ENCODE assay signal across 8 cellular contexts in the genomic region with DNA sequence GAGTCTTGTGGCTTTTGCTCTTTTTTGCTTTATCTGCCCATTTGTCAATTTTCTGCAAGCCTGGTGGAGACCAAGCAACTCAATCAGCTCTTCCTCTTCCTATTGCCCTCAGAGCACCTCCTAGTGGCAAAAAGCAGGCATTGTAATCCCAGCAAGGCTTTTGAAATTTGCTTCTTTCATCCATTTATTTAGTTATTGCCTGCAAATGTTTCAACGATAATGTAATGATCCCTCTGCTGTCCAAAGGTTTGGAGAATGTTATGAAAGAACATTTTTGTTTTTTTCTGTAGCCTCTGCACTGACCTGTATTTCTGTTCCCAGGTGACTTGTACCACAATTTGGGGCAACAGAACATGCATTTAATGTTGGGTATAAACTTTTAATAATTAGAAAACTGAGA.
DNase-seq lines count a peak whose midpoint lies in the region; ATAC-seq and TF ChIP-seq lines count a peak whose summit lies in the region.

No MANE protein-coding gene starts in this region.

- H3K27me3 ChIP-seq in parathyroid adenoma (ENCODE audit: control insufficient read depth, insufficient read depth, low read length) = no peaks in the 10 kb centered on the region

- H3K4me2 ChIP-seq in parathyroid adenoma (ENCODE audit: low read length) = no peak overlapping the region

- H3K4me1 ChIP-seq in parathyroid adenoma = no peaks in the 10 kb centered on the region

- no peaks in the 10 kb centered on the region for H3K9me3 ChIP-seq in parathyroid adenoma (ENCODE audit: control insufficient read depth, low read length)

- no peaks in the 10 kb centered on the region for H3K36me3 Mint-ChIP-seq in activated T-helper 2 cell treated with anti-CD3 and anti-CD28 coated beads, Interferon-gamma antibody, Interleukin-2, Interleukin-4, amounts not matched to agents 10 μg/mL and 5 μg/mL and 100 μg/mL, durations not matched to agents 14 hours and 24 hours and 36 hours (ENCODE audit: low read depth)

- H3K9me3 Mint-ChIP-seq in activated T-helper 2 cell treated with anti-CD3 and anti-CD28 coated beads, Interferon-gamma antibody, Interleukin-2, Interleukin-4, amounts not matched to agents 10 μg/mL and 5 μg/mL and 100 μg/mL, durations not matched to agents 14 hours and 24 hours and 36 hours = no peaks in the 10 kb centered on the region

- H3K4me3 Mint-ChIP-seq in activated T-helper 2 cell treated with anti-CD3 and anti-CD28 coated beads, Interferon-gamma antibody, Interleukin-2, Interleukin-4, amounts not matched to agents 10 μg/mL and 5 μg/mL and 100 μg/mL, durations not matched to agents 14 hours and 24 hours and 36 hours (ENCODE audit: low read depth) = no peak overlapping the region

- DNase-seq in NCI-H345 (lab: John Stamatoyannopoulos, UW) (peak; percentile 5), NCI-H345 treated with DMSO at 0.1 percent for 48 hours (lab: John Stamatoyannopoulos, UW; ENCODE audit: unreplicated experiment) (no peak), NCI-H524 treated with DMSO at 0.1 percent for 48 hours (lab: John Stamatoyannopoulos, UW) (peak; percentile 8), choroid plexus epithelial cell (ENCODE audit: low read depth) (peak; percentile 71), putamen (ENCODE audit: low spot score) (no peak)
- DNase-seq in activated T-helper 2 cell treated with anti-CD3 and anti-CD28 coated beads, Interferon-gamma antibody, Interleukin-2, Interleukin-4, amounts not matched to agents 10 μg/mL and 5 μg/mL and 100 μg/mL, durations not matched to agents 14 hours and 24 hours and 36 hours (ENCODE audit: low spot score) = no peak

- H3K36me3 ChIP-seq in parathyroid adenoma (ENCODE audit: control insufficient read depth, insufficient read depth, low read length) = no peaks in the 10 kb centered on the region

- no peak overlapping the region for H2AFZ ChIP-seq in parathyroid adenoma

- H3K4me3 ChIP-seq in choroid plexus epithelial cell (ENCODE audit: low read depth, low read length) (no peak overlapping the region), parathyroid adenoma (ENCODE audit: low read depth, low read length) (no peak overlapping the region)

- intact Hi-C loops in activated T-helper 2 cell treated with anti-CD3 and anti-CD28 coated beads, Interferon-gamma antibody, Interleukin-2, Interleukin-4, amounts not matched to agents 10 μg/mL and 5 μg/mL and 100 μg/mL, durations not matched to agents 14 hours and 24 hours and 36 hours (cut with micrococcal nuclease) = loop anchor here (1.0 kb wide), 1 partner anchor 254 kb away; no protein-coding TSS in a partner anchor

- ATAC-seq in GM21381 (IDR thresholded peaks at IDR 0.05; ENCODE audit: unreplicated experiment) = peak; percentile 51

- TF ChIP-seq CTCF in choroid plexus epithelial cell (conservative IDR thresholded peaks at IDR 0.05; ENCODE audit: low read depth, low read length) (peak; percentile 85), parathyroid adenoma (IDR thresholded peaks at IDR 0.05) (peak; percentile 41)

- H3K27ac ChIP-seq in parathyroid adenoma = no peak overlapping the region

- no peaks in the 10 kb centered on the region for H3K79me2 ChIP-seq in parathyroid adenoma

- no peak overlapping the region for H3K9ac ChIP-seq in parathyroid adenoma

- no peak overlapping the region for H3K27ac Mint-ChIP-seq in activated T-helper 2 cell treated with anti-CD3 and anti-CD28 coated beads, Interferon-gamma antibody, Interleukin-2, Interleukin-4, amounts not matched to agents 10 μg/mL and 5 μg/mL and 100 μg/mL, durations not matched to agents 14 hours and 24 hours and 36 hours

- H3K27me3 Mint-ChIP-seq in activated T-helper 2 cell treated with anti-CD3 and anti-CD28 coated beads, Interferon-gamma antibody, Interleukin-2, Interleukin-4, amounts not matched to agents 10 μg/mL and 5 μg/mL and 100 μg/mL, durations not matched to agents 14 hours and 24 hours and 36 hours (ENCODE audit: low read depth) = peaks cover 20% of the 10 kb centered on the region

- H3K4me1 Mint-ChIP-seq in activated T-helper 2 cell treated with anti-CD3 and anti-CD28 coated beads, Interferon-gamma antibody, Interleukin-2, Interleukin-4, amounts not matched to agents 10 μg/mL and 5 μg/mL and 100 μg/mL, durations not matched to agents 14 hours and 24 hours and 36 hours (ENCODE audit: low read depth) = peaks cover 8% of the 10 kb centered on the region

Comparison
In these comparisons a context has a peak if more than half of its experiments do, and no peak if none do; other contexts are left out.
1. DNase-seq: peak in NCI-H345 (single experiment), NCI-H524 treated with DMSO at 0.1 percent for 48 hours (single experiment) and choroid plexus epithelial cell (single experiment); none in NCI-H345 treated with DMSO at 0.1 percent for 48 hours (single experiment), putamen (single experiment) and activated T-helper 2 cell treated with anti-CD3 and anti-CD28 coated beads, Interferon-gamma antibody, Interleukin-2, Interleukin-4, amounts not matched to agents 10 μg/mL and 5 μg/mL and 100 μg/mL, durations not matched to agents 14 hours and 24 hours and 36 hours (single experiment).